8 cellular contexts compared by ENCODE assay signal in the genomic region with DNA sequence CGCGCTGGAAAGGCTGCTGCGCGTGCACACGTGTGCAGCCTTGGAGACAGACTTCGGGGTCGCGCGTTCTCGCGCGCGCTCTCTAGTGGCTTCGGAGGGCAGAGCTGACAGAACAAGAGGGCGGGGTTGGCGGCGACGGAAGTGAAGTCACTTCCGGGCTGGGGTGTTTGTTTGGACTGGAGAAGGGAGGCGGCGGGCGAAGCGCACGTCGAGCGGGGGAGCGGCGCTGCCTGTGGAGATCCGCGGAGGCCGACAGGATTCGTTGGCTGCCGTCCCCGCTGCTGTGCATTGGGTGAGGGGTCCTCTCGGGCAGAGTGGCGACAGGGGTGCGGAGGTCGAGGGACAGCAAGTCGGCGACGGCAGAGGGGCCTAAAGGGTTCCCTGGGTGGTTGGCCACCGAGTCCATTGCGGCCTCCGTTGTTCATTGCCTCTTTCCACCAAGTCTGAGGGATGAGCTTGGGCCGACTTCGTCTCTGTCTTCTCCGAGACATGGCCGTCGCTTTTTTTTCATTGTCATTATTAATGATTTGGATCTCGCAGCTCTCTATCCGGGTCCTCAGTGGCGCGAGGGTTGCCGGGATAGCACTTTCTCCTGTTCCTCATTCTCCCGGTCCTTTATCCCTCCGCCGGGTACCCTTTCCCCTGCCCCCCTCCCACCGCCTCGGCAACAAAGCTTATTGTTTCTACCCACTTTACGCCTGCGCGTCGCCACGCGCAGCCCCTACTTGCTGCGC. TPM values are rescaled to one million over a fixed set of nuclear protein-coding genes. Genes with fewer than 3 reads are reported as not detected.
A peak's percentile ranks its signal among the peaks of the same experiment; 100 is the strongest.
DNase-seq lines count a peak whose midpoint lies in the region; ATAC-seq and TF ChIP-seq lines count a peak whose summit lies in the region.

A gene with protein sequence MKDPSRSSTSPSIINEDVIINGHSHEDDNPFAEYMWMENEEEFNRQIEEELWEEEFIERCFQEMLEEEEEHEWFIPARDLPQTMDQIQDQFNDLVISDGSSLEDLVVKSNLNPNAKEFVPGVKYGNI (plus strand): TSS at position 166 of the 734 bp plus-strand sequence. CDS start 21,931 bp downstream, outside the sequence.

- intact Hi-C loops in mucosa of descending colon (cut with DNase I, micrococcal nuclease): no loop called here

- no peaks in the 10 kb centered on the region for H3K36me3 ChIP-seq in mucosa of descending colon (ENCODE audit: low read depth)

- DNase-seq in DMS153 (lab: John Stamatoyannopoulos, UW) (peak; percentile 85), OCI-M1 (lab: John Stamatoyannopoulos, UW) (peak; percentile 98), activated T-cell treated with anti-CD3 and anti-CD28 coated beads for 24 hours (ENCODE audit: low read depth) (peak; percentile 96), epithelial cell of esophagus (ENCODE audit: low read depth) (peak; percentile 98), mucosa of descending colon (peak; percentile 98 to 99 (median 98))
- DNase-seq in stimulated activated CD8-positive, alpha-beta memory T cell treated with anti-CD3 and anti-CD28 coated beads, Interleukin-4, amount 100 ng/mL, for 24 hours (ENCODE audit: low read depth): peak; percentile 96

- H3K4me3 Mint-ChIP-seq in IgD-negative memory B cell: peak within 1 kb of the TSS; percentile 91 to 99 (median 98)

- peak; percentile 90 for ATAC-seq in GM21528 (IDR thresholded peaks at IDR 0.05; ENCODE audit: low FRiP score, unreplicated experiment)
- peak; percentile 99 for ATAC-seq in mucosa of descending colon

- H3K9me3 ChIP-seq in mucosa of descending colon: no peaks in the 10 kb centered on the region

- peaks cover 34 to 40% (median 35%) of the 10 kb centered on the region in 3 donors for H3K4me1 Mint-ChIP-seq in IgD-negative memory B cell

- peak within 1 kb of the TSS; percentile 88 to 99 (median 99) for H3K27ac Mint-ChIP-seq in IgD-negative memory B cell

- peaks cover 5% of the 10 kb centered on the region for H3K36me3 Mint-ChIP-seq in IgD-negative memory B cell

- TF ChIP-seq CTCF in epithelial cell of esophagus (IDR thresholded peaks at IDR 0.05; ENCODE audit: insufficient read depth, low read depth, low read length, missing control alignments) (peak; percentile 80), mucosa of descending colon (IDR thresholded peaks at IDR 0.05) (peak; percentile 75)

- H3K27me3 Mint-ChIP-seq in IgD-negative memory B cell: no peaks in the 10 kb centered on the region

- H3K4me3 ChIP-seq in epithelial cell of esophagus (ENCODE audit: low read length): peak within 1 kb of the TSS; percentile 99
- peak within 1 kb of the TSS; percentile 76 for H3K4me3 ChIP-seq in mucosa of descending colon

- peaks cover 0 to 2% (median 0%) of the 10 kb centered on the region in 3 donors for H3K9me3 Mint-ChIP-seq in IgD-negative memory B cell

- H3K4me1 ChIP-seq in mucosa of descending colon (ENCODE audit: low read depth): peaks cover 19% of the 10 kb centered on the region

RNA-seq across cellular contexts. Expression of the gene that starts here (rescaled TPM):
- 240 TPM for polyA plus RNA-seq in IgD-negative memory B cell
- 10 to 100 TPM; 42.1 to 85.1 (median 44.5) TPM for total RNA-seq in mucosa of descending colon

Comparison
In these comparisons a context has a peak if more than half of its experiments do, and no peak if none do; other contexts are left out.
1. Peak in every context shown above with its lines: DNase-seq, ATAC-seq and H3K4me3 ChIP-seq.